11 cellular contexts compared by ENCODE assay signal in genomic region chr2:179336782-179337534, GRCh38.
DNase-seq lines count a peak whose midpoint lies in the region; ATAC-seq and TF ChIP-seq lines count a peak whose summit lies in the region.
"Had no signal": no experiment of that assay in that cellular context is flagged by ENCODE, and none has a peak within 500 bp of the region (broad histone marks: within the 10 kb centered on the region; RNA-seq: fewer than 3 reads in every experiment).

No MANE protein-coding gene starts in this region.

- no peaks in the 10 kb centered on the region for H3K36me3 ChIP-seq in upper lobe of left lung
- H3K36me3 ChIP-seq: stomach had no signal

- H3K27me3 ChIP-seq in upper lobe of left lung: no peaks in the 10 kb centered on the region
- H3K27me3 ChIP-seq: stomach had no signal

- CTCF ChIA-PET in GM10248 (lab: Yijun Ruan, JAX): interaction anchor here (0.7 to 1.5 kb wide), 2 partner anchors 9 to 11 kb away, joined by 3 to 5 read pairs; no protein-coding TSS in a partner anchor

- no peak overlapping the region for H3K4me3 ChIP-seq in upper lobe of left lung
- H3K4me3 ChIP-seq: stomach had no signal

- intact Hi-C loops in left ventricle myocardium superior (cut with micrococcal nuclease): no loop called here

- TF ChIP-seq POLR2A in upper lobe of left lung (IDR thresholded peaks at IDR 0.05): no peak

- H3K9me3 ChIP-seq in upper lobe of left lung: no peaks in the 10 kb centered on the region
- H3K9me3 ChIP-seq: stomach had no signal

- peak; percentile 7 for DNase-seq in NCI-H345 (lab: John Stamatoyannopoulos, UW)
- no peak for DNase-seq in NCI-H345 treated with DMSO at 0.1 percent for 48 hours (lab: John Stamatoyannopoulos, UW; ENCODE audit: unreplicated experiment)
- peak; percentile 43 for DNase-seq in T1000 (lab: John Stamatoyannopoulos, UW)
- DNase-seq in left ventricle myocardium superior: no peak
- DNase-seq in upper lobe of left lung: no peak
- DNase-seq in MV-4-11 (lab: John Stamatoyannopoulos, UW): no peak
- DNase-seq in GM10248 (ENCODE audit: extremely low spot score): no peak
- DNase-seq in activated CD4-positive, alpha-beta T cell treated with anti-CD3 and anti-CD28 coated beads for 1 hour: no peak
- DNase-seq: NCI-H1105; stimulated activated CD4-positive, alpha-beta T cell treated with anti-CD3 and anti-CD28 coated beads, Interleukin-15, amount 100 ng/mL, for 24 hours; stomach had no signal

- POLR2A ChIA-PET in GM10248 (lab: Yijun Ruan, JAX): no interaction called here

- no peak for TF ChIP-seq EP300 in upper lobe of left lung (IDR thresholded peaks at IDR 0.05)

- H3K27ac ChIP-seq in upper lobe of left lung: no peak overlapping the region
- H3K27ac ChIP-seq: stomach had no signal

- TF ChIP-seq CTCF in upper lobe of left lung (IDR thresholded peaks at IDR 0.05): no peak
- no peak for TF ChIP-seq CTCF in GM10248 (IDR thresholded peaks at IDR 0.05; ENCODE audit: control extremely low read depth, extremely low read depth, low read depth, missing control alignments)

- ATAC-seq in left ventricle myocardium superior: peak; percentile 38
- ATAC-seq in upper lobe of left lung (ENCODE audit: low FRiP score in 2 of 2): peak; percentile 46 to 57

- 34 to 60% methylated on average over 4 of the region's 4 CpGs for WGBS in upper lobe of left lung, 2 donors

- H3K4me1 ChIP-seq in upper lobe of left lung: peaks cover 4 to 23% (median 10%) of the 10 kb centered on the region in 4 donors

Comparison
In these comparisons a context has a peak if more than half of its experiments do, and no peak if none do; other contexts are left out.
1. DNase-seq: peak in NCI-H345 (single experiment) and T1000 (single experiment); none in NCI-H345 treated with DMSO at 0.1 percent for 48 hours (single experiment), left ventricle myocardium superior (single experiment), upper lobe of left lung (0 of 2), MV-4-11 (single experiment), GM10248 (single experiment) and activated CD4-positive, alpha-beta T cell treated with anti-CD3 and anti-CD28 coated beads for 1 hour (single experiment).